In the genomic region with DNA sequence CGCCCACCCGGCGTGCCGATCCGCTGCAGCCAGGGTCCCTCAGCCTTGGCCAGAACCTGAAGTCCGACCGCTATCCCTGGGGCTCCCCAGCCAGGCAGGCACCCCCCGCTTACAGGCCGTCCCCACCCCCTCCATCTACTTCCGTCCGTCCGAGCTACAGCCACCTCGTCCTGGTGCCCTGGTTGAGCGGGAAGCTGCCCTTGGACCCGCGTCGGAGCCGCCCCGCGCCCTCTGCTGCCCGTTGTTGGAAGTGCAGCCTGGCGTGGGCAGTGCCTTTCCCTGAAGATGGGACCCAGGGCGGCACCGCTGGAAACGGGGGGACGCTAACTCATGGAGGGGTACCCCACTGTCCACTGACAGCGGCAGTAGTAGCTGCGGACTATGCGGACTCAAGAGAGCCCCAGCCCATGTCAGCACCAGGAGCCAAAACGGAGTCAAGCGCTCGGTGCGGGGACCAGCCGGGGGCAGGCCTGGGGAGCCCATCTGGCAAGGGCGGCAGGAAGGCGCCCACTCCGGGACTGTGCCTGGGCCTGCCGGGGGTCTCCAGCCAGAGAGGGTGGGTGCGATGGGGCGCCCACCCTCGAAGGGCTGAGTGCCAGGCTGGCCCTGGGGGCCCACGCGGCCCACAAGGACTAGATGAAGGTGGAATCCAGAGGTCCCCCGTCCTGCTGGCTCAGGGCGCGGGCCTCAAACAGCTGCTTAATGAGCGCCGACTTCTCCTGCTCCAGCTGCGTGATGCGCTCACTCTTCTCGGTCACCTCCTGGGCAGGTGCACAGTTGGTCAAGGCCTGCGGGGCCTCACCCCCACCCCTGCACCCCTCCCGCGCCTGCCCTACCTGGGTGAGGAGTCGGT, we compare ENCODE assay signal across 8 cellular contexts. TPM values are rescaled to one million over a fixed set of nuclear protein-coding genes. Genes with fewer than 3 reads are reported as not detected.
DNase-seq lines count a peak whose midpoint lies in the region; ATAC-seq, FAIRE-seq and TF ChIP-seq lines count a peak whose summit lies in the region.

No MANE protein-coding gene starts in this region.

- peaks cover 10% of the 10 kb centered on the region for H3K36me3 Mint-ChIP-seq in activated naive CD4-positive, alpha-beta T cell treated with anti-CD3 and anti-CD28 coated beads, Interleukin-2, amount 10 ng/mL, durations not matched to agents 7 days and 5 days

- H3K4me3 ChIP-seq in RWPE2 (ENCODE audit: severe bottlenecking), result no peak overlapping the region
- no peak overlapping the region for H3K4me3 ChIP-seq in heart right ventricle
- H3K4me3 ChIP-seq in retinal pigment epithelial cell (ENCODE audit: low read length), result no peak overlapping the region

- ATAC-seq in RWPE2 (ENCODE audit: low read depth) (peak; percentile 43; the same call in 2 of the 3 replicates), heart right ventricle (peak; percentile 31 to 79 (median 67)), HG02852 (IDR thresholded peaks at IDR 0.05; ENCODE audit: unreplicated experiment) (no peak)

- H3K9me3 ChIP-seq in RWPE2 (ENCODE audit: severe bottlenecking) (no peaks in the 10 kb centered on the region), heart right ventricle (no peaks in the 10 kb centered on the region)

- CTCF ChIA-PET in activated naive CD4-positive, alpha-beta T cell treated with anti-CD3 and anti-CD28 coated beads, Interleukin-2, amount 10 ng/mL, durations not matched to agents 7 days and 5 days (lab: Charles Lee), result interaction anchor here (0.5 to 9.6 kb wide), 14 partner anchors 8 to 244 kb away, joined by 3 to 103 read pairs (median 4); partner anchors contain the start of genes MAN1B1 and NPDC1

- no peaks in the 10 kb centered on the region for H3K9me3 Mint-ChIP-seq in activated naive CD4-positive, alpha-beta T cell treated with anti-CD3 and anti-CD28 coated beads, Interleukin-2, amount 10 ng/mL, durations not matched to agents 7 days and 5 days

- peaks cover 3% of the 10 kb centered on the region for H3K27me3 Mint-ChIP-seq in activated naive CD4-positive, alpha-beta T cell treated with anti-CD3 and anti-CD28 coated beads, Interleukin-2, amount 10 ng/mL, durations not matched to agents 7 days and 5 days

- H3K27ac ChIP-seq in RWPE2 (ENCODE audit: poor library complexity, severe bottlenecking), result no peak overlapping the region
- no peak overlapping the region for H3K27ac ChIP-seq in heart right ventricle

- peak; percentile 69 for DNase-seq in AG08395 (ENCODE audit: low spot score)
- DNase-seq in GM18507 (ENCODE audit: extremely low spot score, insufficient read length, low read depth), result no peak
- DNase-seq in RWPE2 (ENCODE audit: low spot score), result no peak
- DNase-seq in activated naive CD4-positive, alpha-beta T cell treated with anti-CD3 and anti-CD28 coated beads, Interleukin-2, amount 10 ng/mL, durations not matched to agents 7 days and 5 days, result peak; percentile 69
- DNase-seq in heart right ventricle, result peak; percentile 61 to 82
- no peak for DNase-seq in retinal pigment epithelial cell (ENCODE audit: low read depth)
- DNase-seq in GM19240 (ENCODE audit: insufficient read length, low spot score), result no peak

- H3K4me1 Mint-ChIP-seq in activated naive CD4-positive, alpha-beta T cell treated with anti-CD3 and anti-CD28 coated beads, Interleukin-2, amount 10 ng/mL, durations not matched to agents 7 days and 5 days, result peaks cover 16% of the 10 kb centered on the region

- 49 to 51% methylated on average over 52 to 55 of the region's 55 CpGs for WGBS in heart right ventricle, 2 donors

- no peak overlapping the region for H3K4me3 Mint-ChIP-seq in activated naive CD4-positive, alpha-beta T cell treated with anti-CD3 and anti-CD28 coated beads, Interleukin-2, amount 10 ng/mL, durations not matched to agents 7 days and 5 days

- peak; percentile 70 for FAIRE-seq in GM18507 (lab: Jason Lieb, UNC)

- no peaks in the 10 kb centered on the region for H3K36me3 ChIP-seq in RWPE2 (ENCODE audit: low read depth)
- no peaks in the 10 kb centered on the region for H3K36me3 ChIP-seq in heart right ventricle

- H3K27me3 ChIP-seq in RWPE2 (ENCODE audit: insufficient read depth, poor library complexity, severe bottlenecking) (no peaks in the 10 kb centered on the region), heart right ventricle (peaks cover 0 to 12% (median 5%) of the 10 kb centered on the region in 7 donors)

- TF ChIP-seq CTCF in RWPE2 (IDR thresholded peaks at IDR 0.05; ENCODE audit: poor library complexity, severe bottlenecking), result peak; percentile 92
- TF ChIP-seq CTCF in heart right ventricle (IDR thresholded peaks at IDR 0.05), result peak; percentile 92 to 99 (median 96)
- TF ChIP-seq CTCF in retinal pigment epithelial cell (conservative IDR thresholded peaks at IDR 0.05; ENCODE audit: low read depth, low read length), result peak; percentile 91

- no peak overlapping the region for H3K27ac Mint-ChIP-seq in activated naive CD4-positive, alpha-beta T cell treated with anti-CD3 and anti-CD28 coated beads, Interleukin-2, amount 10 ng/mL, durations not matched to agents 7 days and 5 days

- intact Hi-C loops in heart right ventricle (cut with DNase I), result loop anchor here in 6 of 10 donors (1.0 to 10.0 kb wide), 3 partner anchors 17 to 279 kb away; partner anchors contain the start of gene NPDC1 (in 5 of the 6)

- H3K4me1 ChIP-seq in RWPE2 (ENCODE audit: insufficient read depth, poor library complexity, severe bottlenecking), result peaks cover 9% of the 10 kb centered on the region
- peaks cover 0 to 18% (median 4%) of the 10 kb centered on the region in 9 donors for H3K4me1 ChIP-seq in heart right ventricle

RNA-seq across cellular contexts. Expression of gene SAPCD2, which starts 6.1 kb away (rescaled TPM):
- total RNA-seq in heart right ventricle, result 1 to 10 TPM in 1 of 10 donors, under 1 TPM in 8, not detected in 1; 0.06 to 1.1 (median 0.11) TPM
- polyA plus RNA-seq in heart right ventricle, result under 1 TPM; 0.15 to 0.23 TPM

RNA-seq across cellular contexts. Expression of gene ENTPD2, which starts 10.4 kb away (rescaled TPM):
- 1 to 10 TPM in 8 of 10 donors, under 1 TPM in 2; 0.32 to 2.5 (median 1.6) TPM for total RNA-seq in heart right ventricle
- 1 to 10 TPM in 1 of 2 donors, under 1 TPM in 1; 0.96 to 3.3 TPM for polyA plus RNA-seq in heart right ventricle

RNA-seq across cellular contexts. Expression of gene UAP1L1, which starts 13.1 kb away (rescaled TPM):
- 10 to 100 TPM in 4 of 10 donors, 1 to 10 TPM in 6; 6.0 to 16.5 (median 8.5) TPM for total RNA-seq in heart right ventricle
- 10 to 100 TPM in 1 of 2 donors, 1 to 10 TPM in 1; 3.4 to 24.3 TPM for polyA plus RNA-seq in heart right ventricle

RNA-seq across cellular contexts. Expression of gene NPDC1, which starts 18.3 kb away (rescaled TPM):
- 10 to 100 TPM; 29.1 to 74.3 (median 52.6) TPM for total RNA-seq in heart right ventricle
- 100 to 1,000 TPM in 1 of 2 donors, 10 to 100 TPM in 1; 74.2 to 153 TPM for polyA plus RNA-seq in heart right ventricle

RNA-seq across cellular contexts. Expression of gene MAN1B1, which starts 22.5 kb away (rescaled TPM):
- total RNA-seq in heart right ventricle, result 10 to 100 TPM; 16.9 to 27.7 (median 20.9) TPM
- polyA plus RNA-seq in heart right ventricle, result 10 to 100 TPM; 25.5 to 71.4 TPM

Comparison
In these comparisons a context has a peak if more than half of its experiments do, and no peak if none do; other contexts are left out.
1. DNase-seq: peak in AG08395 (single experiment), activated naive CD4-positive, alpha-beta T cell treated with anti-CD3 and anti-CD28 coated beads, Interleukin-2, amount 10 ng/mL, durations not matched to agents 7 days and 5 days (single experiment) and heart right ventricle (2 of 2); none in GM18507 (single experiment), RWPE2 (single experiment), retinal pigment epithelial cell (single experiment) and GM19240 (single experiment).
2. Peak in every context shown above with its lines, with median percentiles within 50 percentile points of each other: CTCF ChIP-seq.